ENCODE assay signal across 9 cellular contexts in genomic region chr20:63537525-63538203, GRCh38. TPM values are rescaled to one million over a fixed set of nuclear protein-coding genes. Genes with fewer than 3 reads are reported as not detected.
DNase-seq lines count a peak whose midpoint lies in the region; ATAC-seq and TF ChIP-seq lines count a peak whose summit lies in the region.
"Had no signal": no experiment of that assay in that cellular context is flagged by ENCODE, and none has a peak within 500 bp of the region (broad histone marks: within the 10 kb centered on the region; RNA-seq: fewer than 3 reads in every experiment).

No MANE protein-coding gene starts in this region.

- no peaks in the 10 kb centered on the region for H3K9me3 ChIP-seq in CD4-positive, alpha-beta memory T cell (ENCODE audit: control insufficient read depth in 1 of 2, low read length in 2 of 2)
- no peaks in the 10 kb centered on the region for H3K9me3 ChIP-seq in lung (ENCODE audit: control insufficient read depth in 2 of 2, insufficient read depth in 1 of 2, low read length in 1 of 2)

- peak overlapping the region; percentile 68 for H3K27ac ChIP-seq in CD4-positive, alpha-beta memory T cell (ENCODE audit: low read depth, low read length)
- H3K27ac ChIP-seq in dorsolateral prefrontal cortex (peak overlapping the region in 6 of 59 donors; percentile 9 to 56 (median 36)), lung (ENCODE audit: low read depth in 1 of 2, low read length in 1 of 2) (peak overlapping the region in 1 of 2 donors; percentile 87)

- POLR2A ChIA-PET in CD4-positive, alpha-beta memory T cell (lab: Charles Lee; ENCODE audit: partially characterized antibody) = interaction anchor here (0.7 to 6.6 kb wide), 32 partner anchors 9 to 528 kb away, joined by 3 to 84 read pairs (median 6); partner anchors contain the start of genes ARFRP1, FNDC11, GMEB2 and LIME1

- peak; percentile 81 to 98 (median 96) for TF ChIP-seq CTCF in dorsolateral prefrontal cortex (IDR thresholded peaks at IDR 0.05 in 54 of 56, conservative IDR thresholded peaks at IDR 0.05 in 2 of 56; ENCODE audit: low read depth in 1 of 56, partially characterized antibody in 56 of 56)
- peak; percentile 97 for TF ChIP-seq CTCF in lung (IDR thresholded peaks at IDR 0.05; ENCODE audit: control extremely low read depth, extremely low read depth)

- no peaks in the 10 kb centered on the region for H3K27me3 Mint-ChIP-seq in CD4-positive, alpha-beta memory T cell

- H3K27me3 ChIP-seq in CD4-positive, alpha-beta memory T cell (ENCODE audit: insufficient read depth, low read length) = no peaks in the 10 kb centered on the region
- peaks cover 0 to 15% (median 0%) of the 10 kb centered on the region in 45 donors for H3K27me3 ChIP-seq in dorsolateral prefrontal cortex
- H3K27me3 ChIP-seq in lung (ENCODE audit: control insufficient read depth, insufficient read depth) = no peaks in the 10 kb centered on the region

- H3K36me3 ChIP-seq in CD4-positive, alpha-beta memory T cell (ENCODE audit: insufficient read depth, low read length) = no peaks in the 10 kb centered on the region
- no peaks in the 10 kb centered on the region for H3K36me3 ChIP-seq in lung (ENCODE audit: control insufficient read depth in 2 of 2, insufficient read depth in 2 of 2, low read length in 2 of 2)

- no peaks in the 10 kb centered on the region for H3K36me3 Mint-ChIP-seq in CD4-positive, alpha-beta memory T cell

- DNase-seq in CD4-positive, alpha-beta memory T cell = peak; percentile 92 to 95 (median 93)
- DNase-seq in NCI-H748 (lab: John Stamatoyannopoulos, UW; ENCODE audit: unreplicated experiment) (peak; percentile 73), dorsolateral prefrontal cortex (peak in 9 of 10 donors; percentile 61 to 86 (median 66)), lung (ENCODE audit: low spot score) (peak; percentile 97)
- DNase-seq in activated CD4-positive, alpha-beta T cell treated with anti-CD3 and anti-CD28 coated beads, Interleukin-2, amount 50 U/mL, for 24 hours (ENCODE audit: low read depth in 1 of 2, low spot score in 1 of 2) = peak; percentile 90 to 92
- peak; percentile 92 to 94 (median 92) for DNase-seq in stimulated activated CD4-positive, alpha-beta T cell treated with anti-CD3 and anti-CD28 coated beads, TNF-alpha, amount 100 ng/mL, for 48 hours (ENCODE audit: low read depth in 3 of 3)

- H3K4me1 ChIP-seq in CD4-positive, alpha-beta memory T cell (ENCODE audit: insufficient read depth, low read length) = peaks cover 28% of the 10 kb centered on the region
- H3K4me1 ChIP-seq in lung (ENCODE audit: control insufficient read depth in 2 of 2, insufficient read depth in 2 of 2, low read length in 2 of 2) = peaks cover 0 to 9% of the 10 kb centered on the region in 2 donors

- peak overlapping the region; percentile 65 to 85 (median 80) for H3K4me3 Mint-ChIP-seq in CD4-positive, alpha-beta memory T cell

- H3K27ac Mint-ChIP-seq in CD4-positive, alpha-beta memory T cell = peak overlapping the region; percentile 35 to 89 (median 81)

- 4 to 7% methylated on average over 32 to 34 of the region's 34 CpGs for WGBS in lung, 2 donors

- H3K4me3 ChIP-seq in CD4-positive, alpha-beta memory T cell (ENCODE audit: low read length in 2 of 2) = peak overlapping the region in 1 of 2 donors; percentile 56
- peak overlapping the region in 42 of 59 donors; percentile 0 to 51 (median 29) for H3K4me3 ChIP-seq in dorsolateral prefrontal cortex
- H3K4me3 ChIP-seq in lung = no peak overlapping the region

- CTCF ChIA-PET in CD4-positive, alpha-beta memory T cell (lab: Charles Lee; ENCODE audit: partially characterized antibody) = interaction anchor here (0.6 to 3.9 kb wide), 36 partner anchors 9 to 444 kb away, joined by 3 to 33 read pairs (median 4); partner anchors contain the start of genes ARFRP1, HELZ2, LIME1 and RTEL1

- no peaks in the 10 kb centered on the region for H3K9me3 Mint-ChIP-seq in CD4-positive, alpha-beta memory T cell

- intact Hi-C loops in CD4-positive, alpha-beta memory T cell (cut with micrococcal nuclease) = loop anchor here (1.0 to 2.0 kb wide), 10 partner anchors 16 to 437 kb away; partner anchors contain the start of genes ARFRP1, PPDPF and RTEL1
- intact Hi-C loops in dorsolateral prefrontal cortex (cut with DNase I) = loop anchor here (5.0 to 10.0 kb wide), 4 partner anchors 90 to 517 kb away; partner anchors contain the start of genes ABHD16B (in 1 of the 2) and GMEB2 (in 1 of the 2)

- peak; percentile 76 for ATAC-seq in GM19351 (IDR thresholded peaks at IDR 0.05; ENCODE audit: unreplicated experiment)
- peak; percentile 55 for ATAC-seq in HG03469 (IDR thresholded peaks at IDR 0.05; ENCODE audit: unreplicated experiment)
- peak; percentile 92 for ATAC-seq in lung (ENCODE audit: insufficient read depth, low FRiP score)

- H3K4me1 Mint-ChIP-seq in CD4-positive, alpha-beta memory T cell = peaks cover 0 to 17% (median 2%) of the 10 kb centered on the region in 4 donors

RNA-seq across cellular contexts. Expression of gene PTK6, which starts 0.5 kb away (rescaled TPM):
- total RNA-seq in CD4-positive, alpha-beta memory T cell = not detected
- under 1 TPM; 0.31 to 0.59 TPM for polyA plus RNA-seq in CD4-positive, alpha-beta memory T cell
- total RNA-seq in dorsolateral prefrontal cortex = under 1 TPM in 66 of 120 experiments, not detected in 54; 0.13 to 0.64 (median 0.24) TPM
- 1 to 10 TPM in 1 of 2 donors, under 1 TPM in 1; 0.34 to 5.1 TPM for total RNA-seq in lung
- 1 to 10 TPM; 3.1 to 4.3 TPM for polyA plus RNA-seq in lung
- total RNA-seq: temporal lobe had no signal

RNA-seq across cellular contexts. Expression of gene SRMS, which starts 9.9 kb away (rescaled TPM):
- not detected for total RNA-seq in CD4-positive, alpha-beta memory T cell
- not detected for polyA plus RNA-seq in CD4-positive, alpha-beta memory T cell
- total RNA-seq in dorsolateral prefrontal cortex (not detected), lung (not detected)
- polyA plus RNA-seq in lung = under 1 TPM in 1 of 2 donors, not detected in 1; 0.06 TPM
- total RNA-seq: temporal lobe had no signal

RNA-seq across cellular contexts. Expression of gene FNDC11, which starts 16.3 kb away (rescaled TPM):
- 1 to 10 TPM in 1 of 2 experiments, under 1 TPM in 1; 0.38 to 1.2 TPM for total RNA-seq in CD4-positive, alpha-beta memory T cell
- 1 to 10 TPM in 1 of 2 donors, under 1 TPM in 1; 0.41 to 1.5 TPM for polyA plus RNA-seq in CD4-positive, alpha-beta memory T cell
- total RNA-seq in dorsolateral prefrontal cortex = 1 to 10 TPM in 3 of 120 experiments, under 1 TPM in 50, not detected in 67; 0.13 to 2.1 (median 0.39) TPM
- 1 to 10 TPM; 2.6 to 3.2 TPM for total RNA-seq in lung
- polyA plus RNA-seq in lung = 1 to 10 TPM; 1.0 to 2.0 TPM

RNA-seq across cellular contexts. Expression of gene PPDPF, which starts 17.1 kb away (rescaled TPM):
- 100 to 1,000 TPM; 208 to 229 TPM for total RNA-seq in CD4-positive, alpha-beta memory T cell
- polyA plus RNA-seq in CD4-positive, alpha-beta memory T cell = 100 to 1,000 TPM in 1 of 2 donors, 10 to 100 TPM in 1; 29.4 to 152 TPM
- total RNA-seq in dorsolateral prefrontal cortex (100 to 1,000 TPM in 110 of 120 experiments, 10 to 100 TPM in 10; 80.2 to 340 (median 148) TPM), lung (100 to 1,000 TPM in 1 of 2 donors, 10 to 100 TPM in 1; 36.9 to 545 TPM)
- 100 to 1,000 TPM; 409 to 540 TPM for polyA plus RNA-seq in lung

RNA-seq across cellular contexts. Expression of gene HELZ2, which starts 36.4 kb away (rescaled TPM):
- 10 to 100 TPM; 39.6 to 45.4 TPM for total RNA-seq in CD4-positive, alpha-beta memory T cell
- 1 to 10 TPM; 2.0 to 6.4 TPM for polyA plus RNA-seq in CD4-positive, alpha-beta memory T cell
- total RNA-seq in dorsolateral prefrontal cortex (10 to 100 TPM in 39 of 120 experiments, 1 to 10 TPM in 81; 3.1 to 36.9 (median 8.3) TPM), lung (10 to 100 TPM; 24.4 to 47.2 TPM)
- polyA plus RNA-seq in lung = 10 to 100 TPM in 1 of 2 donors, 1 to 10 TPM in 1; 9.0 to 26.4 TPM
